In genomic region chr20:37360515-37361115, GRCh38 we compare ENCODE assay signal across 15 cellular contexts.
"Had no signal": no experiment of that assay in that cellular context is flagged by ENCODE, and none has a peak within 500 bp of the region (broad histone marks: within the 10 kb centered on the region; RNA-seq: fewer than 3 reads in every experiment).

No MANE protein-coding gene starts in this region.

- H3K4me3 ChIP-seq: adrenal gland, coronary artery, heart left ventricle, mucosa of descending colon, transverse colon had no signal

- H3K27ac Mint-ChIP-seq: activated T-helper 17 cell treated with anti-CD3 and anti-CD28 coated beads, Interleukin-2, amount 50 U/mL, for 72 hours; T-cell had no signal

- ATAC-seq: activated T-helper 17 cell treated with anti-CD3 and anti-CD28 coated beads, Interleukin-2, amount 50 U/mL, for 72 hours; heart left ventricle; mucosa of descending colon; naive thymus-derived CD8-positive, alpha-beta T cell; T-cell had no signal

- H3K36me3 Mint-ChIP-seq: naive thymus-derived CD8-positive, alpha-beta T cell had no signal

- H3K27me3 ChIP-seq: adrenal gland, heart left ventricle, transverse colon had no signal

- H3K9me3 Mint-ChIP-seq: activated T-helper 17 cell treated with anti-CD3 and anti-CD28 coated beads, Interleukin-2, amount 50 U/mL, for 72 hours; naive thymus-derived CD8-positive, alpha-beta T cell; T-cell had no signal

- H3K27ac ChIP-seq: coronary artery, heart left ventricle, transverse colon, VCaP had no signal

- H3K4me1 Mint-ChIP-seq: activated T-helper 17 cell treated with anti-CD3 and anti-CD28 coated beads, Interleukin-2, amount 50 U/mL, for 72 hours had no signal

- DNase-seq: activated CD4-positive, alpha-beta T cell treated with anti-CD3 and anti-CD28 coated beads for 48 hours; activated naive CD4-positive, alpha-beta T cell treated with anti-CD3 and anti-CD28 coated beads, Interleukin-2, amount 50 U/mL, for 16 hours; central memory CD4-positive, alpha-beta T cell; effector CD4-positive, alpha-beta T cell; mucosa of descending colon; stimulated activated CD4-positive, alpha-beta T cell treated with anti-CD3 and anti-CD28 coated beads, Interleukin-4, amount 100 ng/mL, for 24 hours; T1000; transverse colon had no signal

- H3K9me3 ChIP-seq: adrenal gland, heart left ventricle, mucosa of descending colon, transverse colon had no signal

- H3K27me3 Mint-ChIP-seq: activated T-helper 17 cell treated with anti-CD3 and anti-CD28 coated beads, Interleukin-2, amount 50 U/mL, for 72 hours; T-cell had no signal

- H3K4me3 Mint-ChIP-seq: activated T-helper 17 cell treated with anti-CD3 and anti-CD28 coated beads, Interleukin-2, amount 50 U/mL, for 72 hours; naive thymus-derived CD8-positive, alpha-beta T cell; T-cell had no signal
